ENCODE assay signal across 35 cellular contexts in genomic region chr22:42018224-42018623, GRCh38. TPM values are rescaled to one million over a fixed set of nuclear protein-coding genes. Genes with fewer than 3 reads are reported as not detected.
"Had no signal": no experiment of that assay in that cellular context is flagged by ENCODE, and none has a peak within 500 bp of the region (broad histone marks: within the 10 kb centered on the region; RNA-seq: fewer than 3 reads in every experiment).

No MANE protein-coding gene starts in this region.

- H3K4me3 ChIP-seq: adrenal gland, body of pancreas, breast epithelium had no signal

- DNase-seq: activated CD4-positive, alpha-beta memory T cell treated with anti-CD3 and anti-CD28 coated beads, Interleukin-2, amount 10 ng/mL, durations not matched to agents 7 days and 5 days; activated CD4-positive, alpha-beta T cell treated with anti-CD3 and anti-CD28 coated beads for 1 hour; activated CD4-positive, alpha-beta T cell treated with anti-CD3 and anti-CD28 coated beads for 36 hours; activated CD4-positive, alpha-beta T cell treated with anti-CD3 and anti-CD28 coated beads for 48 hours; activated CD4-positive, alpha-beta T cell treated with anti-CD3 and anti-CD28 coated beads, Interleukin-2, amount 10 ng/mL, durations not matched to agents 7 days and 5 days; activated CD4-positive, alpha-beta T cell treated with anti-CD3 and anti-CD28 coated beads, Interleukin-2, amount 50 U/mL, for 48 hours; activated CD4-positive, CD25-positive, alpha-beta regulatory T cell; activated CD8-positive, alpha-beta memory T cell treated with anti-CD3 and anti-CD28 coated beads for 24 hours; activated CD8-positive, alpha-beta memory T cell treated with anti-CD3 and anti-CD28 coated beads, Interleukin-2, amount 10 ng/mL, durations not matched to agents 7 days and 5 days; activated CD8-positive, alpha-beta memory T cell treated with anti-CD3 and anti-CD28 coated beads, Interleukin-2, amount 50 U/mL, for 48 hours; activated CD8-positive, alpha-beta T cell treated with anti-CD3 and anti-CD28 coated beads, Interleukin-2, amount 10 ng/mL, durations not matched to agents 7 days and 5 days; activated effector memory CD4-positive, alpha-beta T cell treated with anti-CD3 and anti-CD28 coated beads, Interleukin-2, amount 50 U/mL, for 16 hours; activated gamma-delta T cell treated with Interleukin-2 at 50 U/mL for 16 hours; activated naive CD4-positive, alpha-beta T cell treated with anti-CD3 and anti-CD28 coated beads, Interleukin-2, amount 50 U/mL, for 16 hours; activated naive CD8-positive, alpha-beta T cell treated with anti-CD3 and anti-CD28 coated beads for 36 hours; activated T-cell treated with anti-CD3 and anti-CD28 coated beads, Interleukin-2, amount 50 U/mL, for 24 hours; activated T-cell treated with anti-CD3 and anti-CD28 coated beads, Interleukin-2, amount 50 U/mL, for 48 hours; adrenal gland; amniotic stem cell; aorta; body of pancreas; brain microvascular endothelial cell; central memory CD4-positive, alpha-beta T cell; SW 1271; T-helper 1 cell; T-helper 2 cell; T-helper 9 cell; WERI-Rb-1 had no signal

- H3K36me3 Mint-ChIP-seq: activated naive CD8-positive, alpha-beta T cell treated with anti-CD3 and anti-CD28 coated beads for 36 hours; WTC11 had no signal

- H3K4me1 ChIP-seq: adrenal gland, body of pancreas, breast epithelium had no signal

- H3K9me3 Mint-ChIP-seq: activated CD4-positive, alpha-beta memory T cell treated with anti-CD3 and anti-CD28 coated beads, Interleukin-2, amount 10 ng/mL, durations not matched to agents 7 days and 5 days; activated naive CD8-positive, alpha-beta T cell treated with anti-CD3 and anti-CD28 coated beads for 36 hours; activated T-cell treated with anti-CD3 and anti-CD28 coated beads, Interleukin-2, amount 50 U/mL, for 24 hours; T-helper 1 cell treated with Interleukin-12 subunit alpha and Interleukin-12 subunit beta and Interleukin-4 antibody, amounts not matched to agents 30 μg/mL and 1 μg/mL, for 36 hours; T-helper 2 cell treated with Interferon-gamma antibody and Interleukin-4, amounts not matched to agents 5 μg/mL and 100 μg/mL, for 36 hours; WTC11 had no signal

- H3K9me3 ChIP-seq: adrenal gland, body of pancreas, breast epithelium had no signal

- ATAC-seq: activated CD4-positive, alpha-beta T cell treated with anti-CD3 and anti-CD28 coated beads for 36 hours; activated CD4-positive, CD25-positive, alpha-beta regulatory T cell treated with anti-CD3 and anti-CD28 coated beads, Interleukin-2, amount 50 U/mL, for 24 hours; activated CD8-positive, alpha-beta memory T cell treated with anti-CD3 and anti-CD28 coated beads, Interleukin-2, amount 10 ng/mL, durations not matched to agents 7 days and 5 days; activated CD8-positive, alpha-beta T cell treated with anti-CD3 and anti-CD28 coated beads, Interleukin-2, amount 10 ng/mL, durations not matched to agents 7 days and 5 days; body of pancreas; WTC11 had no signal

- H3K36me3 ChIP-seq: adrenal gland, brain microvascular endothelial cell, breast epithelium, WERI-Rb-1 had no signal

- H3K4me3 Mint-ChIP-seq: activated CD4-positive, alpha-beta memory T cell treated with anti-CD3 and anti-CD28 coated beads, Interleukin-2, amount 10 ng/mL, durations not matched to agents 7 days and 5 days; activated CD4-positive, alpha-beta T cell treated with anti-CD3 and anti-CD28 coated beads for 36 hours; activated CD4-positive, alpha-beta T cell treated with anti-CD3 and anti-CD28 coated beads, Interleukin-2, amount 10 ng/mL, durations not matched to agents 7 days and 5 days; activated CD8-positive, alpha-beta memory T cell treated with anti-CD3 and anti-CD28 coated beads, Interleukin-2, amount 10 ng/mL, durations not matched to agents 7 days and 5 days; activated CD8-positive, alpha-beta T cell treated with anti-CD3 and anti-CD28 coated beads, Interleukin-2, amount 10 ng/mL, durations not matched to agents 7 days and 5 days; activated naive CD8-positive, alpha-beta T cell treated with anti-CD3 and anti-CD28 coated beads for 36 hours; activated T-cell treated with anti-CD3 and anti-CD28 coated beads, Interleukin-2, amount 50 U/mL, for 24 hours; T-helper 1 cell treated with Interleukin-12 subunit alpha and Interleukin-12 subunit beta and Interleukin-4 antibody, amounts not matched to agents 30 μg/mL and 1 μg/mL, for 36 hours; T-helper 2 cell treated with Interferon-gamma antibody and Interleukin-4, amounts not matched to agents 5 μg/mL and 100 μg/mL, for 36 hours; WTC11 had no signal

- H3K27me3 Mint-ChIP-seq: activated T-cell treated with anti-CD3 and anti-CD28 coated beads, Interleukin-2, amount 50 U/mL, for 24 hours had no signal

- H3K4me1 Mint-ChIP-seq: WTC11 had no signal

- H3K27ac Mint-ChIP-seq: activated CD4-positive, alpha-beta memory T cell treated with anti-CD3 and anti-CD28 coated beads, Interleukin-2, amount 10 ng/mL, durations not matched to agents 7 days and 5 days; activated CD4-positive, alpha-beta T cell treated with anti-CD3 and anti-CD28 coated beads for 36 hours; activated CD4-positive, alpha-beta T cell treated with anti-CD3 and anti-CD28 coated beads, Interleukin-2, amount 10 ng/mL, durations not matched to agents 7 days and 5 days; activated CD8-positive, alpha-beta memory T cell treated with anti-CD3 and anti-CD28 coated beads, Interleukin-2, amount 10 ng/mL, durations not matched to agents 7 days and 5 days; activated CD8-positive, alpha-beta T cell treated with anti-CD3 and anti-CD28 coated beads, Interleukin-2, amount 10 ng/mL, durations not matched to agents 7 days and 5 days; activated naive CD8-positive, alpha-beta T cell treated with anti-CD3 and anti-CD28 coated beads for 36 hours; activated T-cell treated with anti-CD3 and anti-CD28 coated beads, Interleukin-2, amount 50 U/mL, for 24 hours; T-helper 1 cell treated with Interleukin-12 subunit alpha and Interleukin-12 subunit beta and Interleukin-4 antibody, amounts not matched to agents 30 μg/mL and 1 μg/mL, for 36 hours; T-helper 2 cell treated with Interferon-gamma antibody and Interleukin-4, amounts not matched to agents 5 μg/mL and 100 μg/mL, for 36 hours; WTC11 had no signal

- H3K27ac ChIP-seq: adrenal gland, body of pancreas, brain microvascular endothelial cell, breast epithelium, WERI-Rb-1 had no signal

RNA-seq across cellular contexts. Expression of gene WBP2NL, which starts 19.6 kb away (rescaled TPM):
- total RNA-seq: astrocyte, WTC11 had no signal

RNA-seq across cellular contexts. Expression of gene SEPTIN3, which starts 49.0 kb away (rescaled TPM):
- total RNA-seq: cardiac septum had no signal
